ENCODE assay signal across 1 cellular context in genomic region chr1:62327360-62328051, GRCh38.
A peak's percentile ranks its signal among the peaks of the same experiment; 100 is the strongest.
TF ChIP-seq lines count a peak whose summit lies in the region.

No MANE protein-coding gene starts in this region.

TF ChIP-seq in HepG2, 621 proteins besides CTCF, POLR2A, EP300 and RAD21 (continued from another document and continues in another):
- no peak for TF ChIP-seq CCDC6 (CRISPR knock-in tag; IDR thresholded peaks at IDR 0.05)
- no peak for TF ChIP-seq PCBP1 (IDR thresholded peaks at IDR 0.05; ENCODE audit: borderline replicate concordance, low read depth, low read length)
- TF ChIP-seq NFAT5 (CRISPR knock-in tag; IDR thresholded peaks at IDR 0.05) = no peak
- TF ChIP-seq KDM3A (CRISPR knock-in tag; IDR thresholded peaks at IDR 0.05; ENCODE audit: low read depth) = no peak
- no peak; the same call in 1 of the 2 replicates for TF ChIP-seq ZNF276 (CRISPR knock-in tag; IDR thresholded peaks at IDR 0.05; ENCODE audit: low read depth)
- TF ChIP-seq MTF1 (CRISPR knock-in tag; IDR thresholded peaks at IDR 0.05) = no peak
- TF ChIP-seq TFDP1 (CRISPR knock-in tag; IDR thresholded peaks at IDR 0.05; ENCODE audit: borderline replicate concordance) = peak; percentile 83
- no peak for TF ChIP-seq CREB3 (CRISPR knock-in tag; IDR thresholded peaks at IDR 0.05)
- TF ChIP-seq LRRFIP1 (CRISPR knock-in tag; conservative IDR thresholded peaks at IDR 0.05) = no peak
- no peak for TF ChIP-seq ATF2 (CRISPR knock-in tag; IDR thresholded peaks at IDR 0.05)
- TF ChIP-seq SCMH1 (CRISPR knock-in tag; IDR thresholded peaks at IDR 0.05; ENCODE audit: borderline replicate concordance) = no peak
- TF ChIP-seq CEBPG (CRISPR knock-in tag; IDR thresholded peaks at IDR 0.05) = no peak
- TF ChIP-seq XBP1 (CRISPR knock-in tag; IDR thresholded peaks at IDR 0.05) = no peak
- no peak for TF ChIP-seq ZHX2 (IDR thresholded peaks at IDR 0.05; ENCODE audit: low read depth)
- no peak for TF ChIP-seq ZHX2 (CRISPR knock-in tag; IDR thresholded peaks at IDR 0.05; ENCODE audit: borderline replicate concordance)
- TF ChIP-seq TCF12 (IDR thresholded peaks at IDR 0.05) = no peak
- no peak for TF ChIP-seq TCF12 (CRISPR knock-in tag; IDR thresholded peaks at IDR 0.05)
- TF ChIP-seq ZNF691 (CRISPR knock-in tag; IDR thresholded peaks at IDR 0.05; ENCODE audit: borderline replicate concordance, low read depth) = 0 out of 2 replicates have a peak, but pooled peaks have one; percentile 37
- TF ChIP-seq RAD51 (IDR thresholded peaks at IDR 0.05; ENCODE audit: borderline replicate concordance) = no peak
- TF ChIP-seq ZNF225 (CRISPR knock-in tag; IDR thresholded peaks at IDR 0.05) = 0 out of 2 replicates have a peak, but pooled peaks have one; percentile 46
- no peak for TF ChIP-seq FIP1L1 (IDR thresholded peaks at IDR 0.05; ENCODE audit: borderline replicate concordance, insufficient read depth, low read depth, low read length)
- TF ChIP-seq GTF2F1 (IDR thresholded peaks at IDR 0.05; ENCODE audit: low read length) = no peak
- TF ChIP-seq ZNF350 (CRISPR knock-in tag; IDR thresholded peaks at IDR 0.05; ENCODE audit: borderline replicate concordance, low read depth) = no peak
- TF ChIP-seq NFIC (IDR thresholded peaks at IDR 0.05; ENCODE audit: low read length) = no peak
- TF ChIP-seq BCLAF1 (IDR thresholded peaks at IDR 0.05) = no peak
- TF ChIP-seq ZNF234 (CRISPR knock-in tag; conservative IDR thresholded peaks at IDR 0.05) = no peak
- TF ChIP-seq ATF7-NPFF (CRISPR knock-in tag; IDR thresholded peaks at IDR 0.05; ENCODE audit: low read depth) = no peak
- peak; percentile 62 for TF ChIP-seq ZNF883 (CRISPR knock-in tag; IDR thresholded peaks at IDR 0.05; ENCODE audit: not compliant biosample characterization)
- TF ChIP-seq ZNF451 (CRISPR knock-in tag; IDR thresholded peaks at IDR 0.05) = peak; percentile 26; the same call in 1 of the 2 replicates
- TF ChIP-seq KAT2B (IDR thresholded peaks at IDR 0.05; ENCODE audit: borderline replicate concordance, low read depth, low read length) = no peak
- no peak for TF ChIP-seq ARNT (IDR thresholded peaks at IDR 0.05)
- TF ChIP-seq ZNF615 (CRISPR knock-in tag; IDR thresholded peaks at IDR 0.05; ENCODE audit: borderline replicate concordance) = no peak
- TF ChIP-seq CCAR2 (optimal IDR thresholded peaks at IDR 0.05; ENCODE audit: low read depth, low read length) = no peak
- TF ChIP-seq ZNF788 (CRISPR knock-in tag; IDR thresholded peaks at IDR 0.05; ENCODE audit: borderline replicate concordance) = no peak; the same call in 1 of the 2 replicates
- TF ChIP-seq HDAC2 (CRISPR knock-in tag; IDR thresholded peaks at IDR 0.05) = no peak
- no peak for TF ChIP-seq ATF1 (CRISPR knock-in tag; IDR thresholded peaks at IDR 0.05)
- TF ChIP-seq RFXAP (CRISPR knock-in tag; IDR thresholded peaks at IDR 0.05; ENCODE audit: borderline replicate concordance) = no peak
